15 cellular contexts compared by ENCODE assay signal in the genomic region with DNA sequence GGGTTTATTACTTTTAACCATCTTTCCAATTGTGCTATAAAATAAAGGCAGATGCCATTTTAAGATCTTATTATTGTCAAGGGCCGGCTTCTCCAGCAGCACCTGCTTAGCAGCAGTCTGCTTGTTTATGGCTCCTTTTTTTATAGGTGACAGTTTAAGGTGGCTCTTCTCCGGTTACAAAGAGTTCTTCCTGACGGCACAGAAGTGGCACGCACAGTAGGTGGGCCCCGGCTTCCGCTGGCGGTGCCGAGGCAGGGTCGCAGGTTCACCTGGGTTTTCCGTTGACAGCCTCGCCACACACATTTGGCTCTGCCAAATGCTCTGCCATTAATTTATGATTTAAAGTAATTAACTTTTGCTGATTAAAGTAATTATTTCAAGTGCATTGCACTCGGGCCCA.
A peak's percentile ranks its signal among the peaks of the same experiment; 100 is the strongest.
DNase-seq lines count a peak whose midpoint lies in the region; ATAC-seq and TF ChIP-seq lines count a peak whose summit lies in the region.
"Had no signal": no experiment of that assay in that cellular context is flagged by ENCODE, and none has a peak within 500 bp of the region (broad histone marks: within the 10 kb centered on the region; RNA-seq: fewer than 3 reads in every experiment).

No MANE protein-coding gene starts in this region.

- DNase-seq in DMS153 (lab: John Stamatoyannopoulos, UW) (peak; percentile 81), NCI-H1092 treated with DMSO at 0.1 percent for 48 hours (lab: John Stamatoyannopoulos, UW) (peak; percentile 87), NCI-H2171 treated with DMSO at 0.1 percent for 48 hours (lab: John Stamatoyannopoulos, UW) (peak; percentile 87)
- no peak for DNase-seq in activated naive CD4-positive, alpha-beta T cell (lab: John Stamatoyannopoulos, UW)
- DNase-seq: C1 segment of cervical spinal cord, COR-L47, GF-D8, GOT3, HFFc6, NCI-H526 treated with DMSO at 0.1 percent for 48 hours had no signal

- ATAC-seq in HG03354 (IDR thresholded peaks at IDR 0.05; ENCODE audit: poor library complexity, severe bottlenecking, unreplicated experiment) (no peak), GM19324 (IDR thresholded peaks at IDR 0.05; ENCODE audit: low FRiP score, unreplicated experiment) (no peak), GM18870 (IDR thresholded peaks at IDR 0.05; ENCODE audit: unreplicated experiment) (no peak)
- ATAC-seq: K562 had no signal

- peak overlapping the region; percentile 39; the same call in 1 of the 2 replicates for H3K27ac ChIP-seq in VCaP

- no peak for TF ChIP-seq CTCF in VCaP (conservative IDR thresholded peaks at IDR 0.05)

Comparison
In these comparisons a context has a peak if more than half of its experiments do, and no peak if none do; other contexts are left out.
1. DNase-seq: peak in DMS153 (single experiment), NCI-H1092 treated with DMSO at 0.1 percent for 48 hours (single experiment) and NCI-H2171 treated with DMSO at 0.1 percent for 48 hours (single experiment); none in activated naive CD4-positive, alpha-beta T cell (0 of 4).